Comparison of ENCODE assay signal across 19 cellular contexts in genomic region chr14:53249059-53249458, GRCh38.
DNase-seq lines count a peak whose midpoint lies in the region; ATAC-seq, FAIRE-seq and TF ChIP-seq lines count a peak whose summit lies in the region.
"Had no signal": no experiment of that assay in that cellular context is flagged by ENCODE, and none has a peak within 500 bp of the region (broad histone marks: within the 10 kb centered on the region; RNA-seq: fewer than 3 reads in every experiment).

No MANE protein-coding gene starts in this region.

- TF ChIP-seq CTCF in A549 (IDR thresholded peaks at IDR 0.05) (no peak), IMR-90 (conservative IDR thresholded peaks at IDR 0.05; ENCODE audit: low read depth, low read length) (no peak), cardiac fibroblast (IDR thresholded peaks at IDR 0.05; ENCODE audit: low read depth, low read length) (no peak), foreskin fibroblast (IDR thresholded peaks at IDR 0.05; ENCODE audit: low read depth, low read length) (no peak)

- BruUV-seq in IMR-90 (replicated peaks; lab: Mats Ljungman, UMichigan): no TSS peak

- H3K56ac ChIP-seq in IMR-90 (ENCODE audit: extremely low read depth, insufficient read depth, low read length): no peak overlapping the region

- no peaks in the 10 kb centered on the region for H3K4me1 ChIP-seq in A549
- H3K4me1 ChIP-seq in IMR-90 (ENCODE audit: control insufficient read depth, insufficient read depth, low read length): no peaks in the 10 kb centered on the region
- H3K4me1 ChIP-seq: HAP-1, SJCRH30 had no signal

- H2BK5ac ChIP-seq in IMR-90 (ENCODE audit: low read depth, low read length, poor library complexity, severe bottlenecking): no peak overlapping the region

- H3K36me3 ChIP-seq in IMR-90 (ENCODE audit: control insufficient read depth, insufficient read depth, low read length): no peaks in the 10 kb centered on the region
- H3K36me3 ChIP-seq: HAP-1, SJCRH30 had no signal

- H3K4me3 ChIP-seq in A549: no peak overlapping the region
- no peak overlapping the region for H3K4me3 ChIP-seq in IMR-90 (ENCODE audit: insufficient read depth, low read depth, low read length)
- H3K4me3 ChIP-seq in cardiac fibroblast (replicated peaks in 1 of 2; ENCODE audit: low read depth in 2 of 2, low read length in 2 of 2): no peak overlapping the region
- H3K4me3 ChIP-seq in foreskin fibroblast (ENCODE audit: low read depth in 1 of 2, low read length in 2 of 2): no peak overlapping the region
- H3K4me3 ChIP-seq: HAP-1, SJCRH30 had no signal

- H2BK20ac ChIP-seq in IMR-90 (ENCODE audit: low read depth, low read length): no peak overlapping the region

- H4K5ac ChIP-seq in IMR-90 (ENCODE audit: low read depth, low read length): no peak overlapping the region

- no peak overlapping the region for H3K18ac ChIP-seq in IMR-90 (ENCODE audit: low read depth, low read length)

- in situ Hi-C loops in IMR-90 (cut with MboI; ENCODE audit: low sequenced_read_pairs): no loop called here

- CTCF ChIA-PET in A549 (lab: Yijun Ruan, JAX): no interaction called here
- CTCF ChIA-PET in IMR-90 (lab: Yijun Ruan, JAX): no interaction called here

- H2AFZ ChIP-seq in IMR-90 (replicated peaks; ENCODE audit: low read length, poor library complexity): no peak overlapping the region

- H3K27ac ChIP-seq in A549: no peak overlapping the region
- H3K27ac ChIP-seq in IMR-90 (ENCODE audit: insufficient read depth, low read length): no peak overlapping the region
- H3K27ac ChIP-seq: 22Rv1, RWPE1, SJCRH30 had no signal

- ATAC-seq in A549: no peak
- ATAC-seq in IMR-90 (ENCODE audit: low read depth): no peak
- no peak for ATAC-seq in HG03039 (IDR thresholded peaks at IDR 0.05; ENCODE audit: unreplicated experiment)

- WGBS in A549 (ENCODE audit: missing lambda C conversion rate): 4% methylated on average over 1 of the region's 1 CpG
- WGBS in IMR-90 (ENCODE audit: extremely low coverage in 2 of 2, insufficient read length in 1 of 2), 2 experiments: no CpG with 5 or more reads among the region's 1 CpG

- H3K14ac ChIP-seq in IMR-90 (replicated peaks; ENCODE audit: low read depth, low read length): no peak overlapping the region

- H4K91ac ChIP-seq in IMR-90 (ENCODE audit: insufficient read depth, low read depth, low read length): no peak overlapping the region

- H3K4ac ChIP-seq in IMR-90 (ENCODE audit: low read depth, low read length): no peak overlapping the region

- no peaks in the 10 kb centered on the region for H4K20me1 ChIP-seq in IMR-90 (ENCODE audit: insufficient read depth, low read length)

- peaks cover 7% of the 10 kb centered on the region for H3K27me3 ChIP-seq in IMR-90 (ENCODE audit: control insufficient read depth, insufficient read depth, low read length)
- H3K27me3 ChIP-seq: SJCRH30 had no signal

- H3K4me2 ChIP-seq in A549: no peak overlapping the region
- no peak overlapping the region for H3K4me2 ChIP-seq in IMR-90 (ENCODE audit: low read depth, low read length)

- H3K9ac ChIP-seq in IMR-90 (ENCODE audit: low read depth, low read length): no peak overlapping the region

- H2BK15ac ChIP-seq in IMR-90 (ENCODE audit: low read depth, low read length): no peak overlapping the region

- no peak overlapping the region for H2AK9ac ChIP-seq in IMR-90 (replicated peaks; ENCODE audit: low read depth, low read length, poor library complexity)

- peak; percentile 67 for FAIRE-seq in A549 (lab: Jason Lieb, UNC)

- no peaks in the 10 kb centered on the region for H3K9me1 ChIP-seq in IMR-90 (ENCODE audit: insufficient read depth, low read length)

- H3K9me3 ChIP-seq in A549: no peaks in the 10 kb centered on the region
- no peaks in the 10 kb centered on the region for H3K9me3 ChIP-seq in IMR-90 (ENCODE audit: control insufficient read depth, insufficient read depth, low read length)
- H3K9me3 ChIP-seq: HAP-1 had no signal

- H3K79me1 ChIP-seq in IMR-90 (ENCODE audit: low read depth in 1 of 2, low read length in 2 of 2): no peaks in the 10 kb centered on the region

- intact Hi-C loops in IMR-90 (cut with micrococcal nuclease): no loop called here

- POLR2A ChIA-PET in A549 (lab: Yijun Ruan, JAX): no interaction called here
- POLR2A ChIA-PET in IMR-90 (lab: Charles Lee; ENCODE audit: unreplicated experiment): no interaction called here

- dilution Hi-C loops in IMR-90 (cut with HindIII; ENCODE audit: low sequenced_read_pairs, unreplicated experiment): no loop called here

- H2BK120ac ChIP-seq in IMR-90 (ENCODE audit: low read depth, low read length): no peak overlapping the region

- no peak for TF ChIP-seq EP300 in A549 (IDR thresholded peaks at IDR 0.05)

- H4K8ac ChIP-seq in IMR-90 (ENCODE audit: low read depth in 2 of 2, low read length in 2 of 2): no peak overlapping the region

- H3K23ac ChIP-seq in IMR-90 (ENCODE audit: low read depth, low read length): no peak overlapping the region

- H2AK5ac ChIP-seq in IMR-90 (ENCODE audit: low read depth, low read length): no peak overlapping the region

- no peak for TF ChIP-seq POLR2A in A549 (IDR thresholded peaks at IDR 0.05; ENCODE audit: low read length)
- TF ChIP-seq POLR2A in IMR-90 (IDR thresholded peaks at IDR 0.05; ENCODE audit: low read depth, low read length): no peak

- TF ChIP-seq RAD21 in A549 (conservative IDR thresholded peaks at IDR 0.05 in 1 of 2, IDR thresholded peaks at IDR 0.05 in 1 of 2): no peak
- no peak for TF ChIP-seq RAD21 in IMR-90 (IDR thresholded peaks at IDR 0.05; ENCODE audit: low read length)

- DNase-seq in A549 (ENCODE audit: low read depth in 1 of 2, low spot score in 1 of 2): no peak
- DNase-seq in IMR-90: peak; percentile 13
- peak; percentile 6 to 20 for DNase-seq in cardiac fibroblast (ENCODE audit: low read depth in 2 of 2)
- peak; percentile 2 to 43 for DNase-seq in foreskin fibroblast
- DNase-seq in SKM-1 treated with dmso at 0.1 percent for 144 hours (lab: John Stamatoyannopoulos, UW; ENCODE audit: unreplicated experiment): no peak
- DNase-seq in RKO (ENCODE audit: low spot score): no peak
- no peak for DNase-seq in putamen (ENCODE audit: low spot score)
- DNase-seq: DMS79, MM.1S, NCI-H1092, NCI-H146, NCI-H2081, NCI-H2171 treated with DMSO at 0.1 percent for 48 hours, NCI-H748 treated with DMSO at 0.1 percent for 48 hours, SJCRH30 had no signal

TF ChIP-seq in A549, 52 proteins besides CTCF, POLR2A, EP300 and RAD21 (continues in another document):
- no peak for TF ChIP-seq HDAC2 (IDR thresholded peaks at IDR 0.05)
- TF ChIP-seq MAZ (IDR thresholded peaks at IDR 0.05; ENCODE audit: borderline replicate concordance, low read depth, low read length): no peak
- TF ChIP-seq CHD4 (IDR thresholded peaks at IDR 0.05; ENCODE audit: borderline replicate concordance): no peak
- no peak for TF ChIP-seq HOXB13 (CRISPR knock-in tag; IDR thresholded peaks at IDR 0.05; ENCODE audit: low read depth)
- no peak for TF ChIP-seq TP53 (CRISPR knock-in tag; IDR thresholded peaks at IDR 0.05)

TF ChIP-seq in IMR-90, 13 proteins besides CTCF, POLR2A, EP300 and RAD21:
- TF ChIP-seq CHD1 (IDR thresholded peaks at IDR 0.05; ENCODE audit: low read depth, low read length) (no peak), BHLHE40 (IDR thresholded peaks at IDR 0.05; ENCODE audit: low read depth, low read length) (no peak), RCOR1 (IDR thresholded peaks at IDR 0.05; ENCODE audit: insufficient replicate concordance, low read length) (no peak), MXI1 (IDR thresholded peaks at IDR 0.05; ENCODE audit: borderline replicate concordance, low read depth, low read length) (no peak), RFX5 (IDR thresholded peaks at IDR 0.05; ENCODE audit: low read depth, low read length) (no peak), NFE2L2 (IDR thresholded peaks at IDR 0.05; ENCODE audit: low read depth, low read length) (no peak), USF2 (IDR thresholded peaks at IDR 0.05; ENCODE audit: low read depth, low read length) (no peak)
- TF ChIP-seq, protein P1, sequence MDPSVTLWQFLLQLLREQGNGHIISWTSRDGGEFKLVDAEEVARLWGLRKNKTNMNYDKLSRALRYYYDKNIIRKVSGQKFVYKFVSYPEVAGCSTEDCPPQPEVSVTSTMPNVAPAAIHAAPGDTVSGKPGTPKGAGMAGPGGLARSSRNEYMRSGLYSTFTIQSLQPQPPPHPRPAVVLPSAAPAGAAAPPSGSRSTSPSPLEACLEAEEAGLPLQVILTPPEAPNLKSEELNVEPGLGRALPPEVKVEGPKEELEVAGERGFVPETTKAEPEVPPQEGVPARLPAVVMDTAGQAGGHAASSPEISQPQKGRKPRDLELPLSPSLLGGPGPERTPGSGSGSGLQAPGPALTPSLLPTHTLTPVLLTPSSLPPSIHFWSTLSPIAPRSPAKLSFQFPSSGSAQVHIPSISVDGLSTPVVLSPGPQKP (IDR thresholded peaks at IDR 0.05; ENCODE audit: borderline replicate concordance, low read depth, low read length): no peak

Comparison
In these comparisons a context has a peak if more than half of its experiments do, and no peak if none do; other contexts are left out.
1. DNase-seq: peak in IMR-90 (single experiment), cardiac fibroblast (2 of 2) and foreskin fibroblast (2 of 2); none in A549 (0 of 2), SKM-1 treated with dmso at 0.1 percent for 144 hours (single experiment), RKO (single experiment) and putamen (single experiment).